Comparison of ENCODE assay signal across 9 cellular contexts in genomic region chr14:103597623-103598372, GRCh38. TPM values are rescaled to one million over a fixed set of nuclear protein-coding genes. Genes with fewer than 3 reads are reported as not detected.
DNase-seq lines count a peak whose midpoint lies in the region; ATAC-seq and TF ChIP-seq lines count a peak whose summit lies in the region.
"Had no signal": no experiment of that assay in that cellular context is flagged by ENCODE, and none has a peak within 500 bp of the region (broad histone marks: within the 10 kb centered on the region; RNA-seq: fewer than 3 reads in every experiment).

No MANE protein-coding gene starts in this region.

- no peak for TF ChIP-seq EP300 in suprapubic skin (IDR thresholded peaks at IDR 0.05)

- ATAC-seq in GM19023 (IDR thresholded peaks at IDR 0.05; ENCODE audit: unreplicated experiment) (no peak), HG03175 (IDR thresholded peaks at IDR 0.05; ENCODE audit: unreplicated experiment) (no peak), HG02870 (IDR thresholded peaks at IDR 0.05; ENCODE audit: unreplicated experiment) (no peak)

- H3K79me2 ChIP-seq in hepatocyte: no peaks in the 10 kb centered on the region

- H2AFZ ChIP-seq in hepatocyte: no peak overlapping the region

- H3K4me1 ChIP-seq in adipocyte (ENCODE audit: control insufficient read depth, insufficient read depth, low read length) (peaks cover 9% of the 10 kb centered on the region), hepatocyte (ENCODE audit: insufficient read depth) (no peaks in the 10 kb centered on the region), suprapubic skin (peaks cover 14% of the 10 kb centered on the region)

- TF ChIP-seq CTCF in hepatocyte (IDR thresholded peaks at IDR 0.05; ENCODE audit: poor library complexity): no peak
- no peak for TF ChIP-seq CTCF in suprapubic skin (IDR thresholded peaks at IDR 0.05)

- no peak overlapping the region for H3K9ac ChIP-seq in adipocyte (ENCODE audit: low read length)

- H3K9me3 ChIP-seq in adipocyte (ENCODE audit: control insufficient read depth, low read length): no peaks in the 10 kb centered on the region
- no peaks in the 10 kb centered on the region for H3K9me3 ChIP-seq in hepatocyte (ENCODE audit: low read depth)
- H3K9me3 ChIP-seq in suprapubic skin: no peaks in the 10 kb centered on the region

- TF ChIP-seq POLR2A in suprapubic skin (IDR thresholded peaks at IDR 0.05): no peak

- H3K4me3 ChIP-seq in adipocyte (ENCODE audit: low read length) (no peak overlapping the region), hepatocyte (no peak overlapping the region), suprapubic skin (no peak overlapping the region)

- H4K20me1 ChIP-seq in hepatocyte (ENCODE audit: insufficient read depth, poor library complexity, severe bottlenecking): no peaks in the 10 kb centered on the region

- peak; percentile 97 for DNase-seq in AG08395 (ENCODE audit: low spot score)
- peak; percentile 31 for DNase-seq in HS-27A (ENCODE audit: low read depth)
- peak; percentile 91 for DNase-seq in adipocyte (ENCODE audit: low read depth)
- DNase-seq in hepatocyte (ENCODE audit: low spot score): peak; percentile 36
- DNase-seq in suprapubic skin (ENCODE audit: low spot score in 2 of 2): no peak
- DNase-seq: naive B cell had no signal

- H3K4me2 ChIP-seq in hepatocyte: no peak overlapping the region

- no peaks in the 10 kb centered on the region for H3K9me2 ChIP-seq in hepatocyte (replicated peaks; ENCODE audit: insufficient read depth)

- no peak overlapping the region for H3K27ac ChIP-seq in hepatocyte
- no peak overlapping the region for H3K27ac ChIP-seq in suprapubic skin

- H3K36me3 ChIP-seq in adipocyte (ENCODE audit: control insufficient read depth, insufficient read depth, low read length, severe bottlenecking): no peaks in the 10 kb centered on the region
- no peaks in the 10 kb centered on the region for H3K36me3 ChIP-seq in hepatocyte (replicated peaks; ENCODE audit: insufficient read depth, low read depth)
- no peaks in the 10 kb centered on the region for H3K36me3 ChIP-seq in suprapubic skin

- 82% methylated on average over 10 of the region's 10 CpGs for WGBS in hepatocyte (ENCODE audit: low lambda C conversion rate, missing lambda C conversion rate)
- 79% methylated on average over 10 of the region's 10 CpGs for WGBS in suprapubic skin

- H3K27me3 ChIP-seq in adipocyte (replicated peaks; ENCODE audit: control insufficient read depth, insufficient read depth, low read length) (no peaks in the 10 kb centered on the region), hepatocyte (no peaks in the 10 kb centered on the region), suprapubic skin (no peaks in the 10 kb centered on the region)

RNA-seq across cellular contexts. Expression of gene KLC1, which starts 31.2 kb away (rescaled TPM):
- total RNA-seq in hepatocyte (115 and 122 TPM in 2 replicates), suprapubic skin (100 to 1,000 TPM; 195 to 421 (median 214) TPM)
- polyA plus RNA-seq in hepatocyte: 95.4 and 130 TPM in 2 replicates

RNA-seq across cellular contexts. Expression of gene COA8, which starts 35.0 kb away (rescaled TPM):
- total RNA-seq in hepatocyte: 58.7 and 59.1 TPM in 2 replicates
- polyA plus RNA-seq in hepatocyte: 68.2 and 71.5 TPM in 2 replicates
- 10 to 100 TPM; 17.1 to 30.3 (median 21.9) TPM for total RNA-seq in suprapubic skin

RNA-seq across cellular contexts. Expression of gene BAG5, which starts 35.3 kb away (rescaled TPM):
- total RNA-seq in hepatocyte: 25.8 and 27.4 TPM in 2 replicates
- 11.7 and 13.9 TPM in 2 replicates for polyA plus RNA-seq in hepatocyte
- 10 to 100 TPM; 30.2 to 55.1 (median 39.9) TPM for total RNA-seq in suprapubic skin

Comparison
In these comparisons a context has a peak if more than half of its experiments do, and no peak if none do; other contexts are left out.
1. DNase-seq: peak in AG08395 (single experiment), HS-27A (single experiment), adipocyte (single experiment) and hepatocyte (single experiment); none in suprapubic skin (0 of 2).